In the genomic region with DNA sequence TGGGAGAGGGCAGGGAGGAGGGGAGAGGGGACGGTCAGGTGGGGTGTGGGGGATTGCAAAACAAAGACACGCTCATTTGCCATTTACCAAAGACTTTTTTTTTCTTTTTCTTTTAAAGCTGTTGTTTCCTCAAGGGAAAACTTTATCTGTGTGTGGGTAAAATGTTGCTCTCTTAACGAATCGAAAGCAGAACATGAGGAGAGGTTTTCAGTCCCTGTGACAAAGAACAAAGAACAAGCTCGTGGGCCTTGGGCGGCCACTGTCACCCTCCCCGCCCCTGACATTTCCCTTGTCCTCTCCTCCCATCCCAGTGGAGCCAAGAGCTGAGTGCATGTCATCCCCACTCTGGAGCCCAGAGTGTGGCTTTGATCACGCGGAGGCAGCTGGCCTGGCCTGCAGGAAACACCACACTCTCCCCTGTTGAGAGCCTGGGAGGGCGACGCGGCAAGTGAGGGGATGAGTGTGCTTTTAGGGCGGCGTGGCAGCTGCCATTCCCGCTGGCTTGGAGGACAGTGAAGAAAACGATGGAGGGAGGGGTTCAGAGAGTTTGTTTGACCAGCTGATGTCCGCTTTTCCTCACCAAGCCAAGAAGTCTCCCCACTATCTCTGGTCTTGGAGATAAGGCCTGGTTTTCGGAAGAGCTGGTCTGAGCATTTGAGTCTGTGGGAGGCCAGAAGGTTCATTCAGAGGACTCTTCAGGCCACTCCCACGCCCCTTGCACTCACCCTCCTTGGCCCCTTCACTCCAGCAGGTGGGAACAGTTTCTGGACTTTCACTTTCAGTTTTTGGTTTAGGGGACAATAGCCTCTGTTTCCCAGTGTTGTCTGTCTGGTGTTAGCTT, we compare ENCODE assay signal across 9 cellular contexts. TPM values are rescaled to one million over a fixed set of nuclear protein-coding genes. Genes with fewer than 3 reads are reported as not detected.
DNase-seq lines count a peak whose midpoint lies in the region; ATAC-seq and TF ChIP-seq lines count a peak whose summit lies in the region.
"Had no signal": no experiment of that assay in that cellular context is flagged by ENCODE, and none has a peak within 500 bp of the region (broad histone marks: within the 10 kb centered on the region; RNA-seq: fewer than 3 reads in every experiment).

No MANE protein-coding gene starts in this region.

- H3K9me3 ChIP-seq in tibial artery: no peaks in the 10 kb centered on the region

- H3K36me3 ChIP-seq in mesendoderm (ENCODE audit: control insufficient read depth, insufficient read depth, low read length): no peaks in the 10 kb centered on the region
- H3K36me3 ChIP-seq in tibial artery: no peaks in the 10 kb centered on the region

- H2BK15ac ChIP-seq in mesendoderm (replicated peaks; ENCODE audit: low read depth): no peak overlapping the region

- H3K4me1 ChIP-seq in mesendoderm (ENCODE audit: control insufficient read depth, low read depth, low read length) (peaks cover 6% of the 10 kb centered on the region), tibial artery (peaks cover 10 to 68% (median 48%) of the 10 kb centered on the region in 4 donors)

- H2BK5ac ChIP-seq in mesendoderm (ENCODE audit: low read length): no peak overlapping the region

- H4K8ac ChIP-seq in mesendoderm (ENCODE audit: low read depth, low read length): no peak overlapping the region

- H4K5ac ChIP-seq in mesendoderm (ENCODE audit: low read length): no peak overlapping the region

- H3K79me1 ChIP-seq in mesendoderm (ENCODE audit: low read length): no peaks in the 10 kb centered on the region

- H2AK5ac ChIP-seq in mesendoderm (ENCODE audit: low read length): no peak overlapping the region

- no peak overlapping the region for H3K27ac ChIP-seq in mesendoderm (ENCODE audit: low read depth, low read length)
- peak overlapping the region; percentile 78 to 79 for H3K27ac ChIP-seq in tibial artery
- H3K27ac ChIP-seq: KMS-11 had no signal

- DNase-seq in Daoy (ENCODE audit: low read depth) (peak; percentile 71), NOMO-1 treated with dmso at 0.1 percent for 144 hours (lab: John Stamatoyannopoulos, UW; ENCODE audit: unreplicated experiment) (peak; percentile 28), cardiac fibroblast (ENCODE audit: low read depth in 2 of 2) (peak; percentile 80 to 91), mesendoderm (no peak), tibial artery (peak; percentile 87)
- no peak for DNase-seq in NK-92 treated with Interleukin-12 subunit alpha and Interleukin-12 subunit beta, amount 100 ng/mL, for 24 hours (lab: John Stamatoyannopoulos, UW)

- ATAC-seq in HG03108 (IDR thresholded peaks at IDR 0.05; ENCODE audit: unreplicated experiment): no peak
- no peak for ATAC-seq in HG02884 (IDR thresholded peaks at IDR 0.05; ENCODE audit: unreplicated experiment)

- peak overlapping the region; percentile 8 for H3K56ac ChIP-seq in mesendoderm (ENCODE audit: low read length)

- no peak overlapping the region for H3K4me2 ChIP-seq in mesendoderm (ENCODE audit: low read length)
- H3K4me2 ChIP-seq: KMS-11 had no signal

- no peaks in the 10 kb centered on the region for H3K79me2 ChIP-seq in mesendoderm (ENCODE audit: control insufficient read depth, insufficient read depth, low read length)

- H2BK120ac ChIP-seq in mesendoderm (ENCODE audit: low read depth, low read length): no peak overlapping the region

- H3K4ac ChIP-seq in mesendoderm (ENCODE audit: low read depth, low read length): no peak overlapping the region

- no peak overlapping the region for H3K23ac ChIP-seq in mesendoderm (ENCODE audit: low read length)

- TF ChIP-seq CTCF in cardiac fibroblast (IDR thresholded peaks at IDR 0.05; ENCODE audit: low read depth, low read length) (no peak), tibial artery (IDR thresholded peaks at IDR 0.05) (no peak)

- intact Hi-C loops in tibial artery (cut with DNase I; ENCODE audit: low total_unique reads): no loop called here

- H3K9ac ChIP-seq in mesendoderm (ENCODE audit: low read length): no peak overlapping the region
- H3K9ac ChIP-seq: KMS-11 had no signal

- no peaks in the 10 kb centered on the region for H3K27me3 ChIP-seq in mesendoderm (ENCODE audit: insufficient read depth, low read length, poor library complexity)
- no peaks in the 10 kb centered on the region for H3K27me3 ChIP-seq in tibial artery

- no peak overlapping the region for H3K18ac ChIP-seq in mesendoderm (ENCODE audit: low read length)

- no CpG with 5 or more reads among the region's 19 CpGs for WGBS in mesendoderm (ENCODE audit: extremely low coverage, insufficient coverage, low lambda C conversion rate)

- H3K4me3 ChIP-seq in cardiac fibroblast (replicated peaks in 1 of 2; ENCODE audit: low read depth in 2 of 2, low read length in 2 of 2) (peak overlapping the region in 1 of 2 donors; percentile 21), mesendoderm (ENCODE audit: low read length) (no peak overlapping the region), tibial artery (no peak overlapping the region)

RNA-seq across cellular contexts. Expression of gene CCR7, which starts 11.4 kb away (rescaled TPM):
- not detected in 2 replicates for total RNA-seq in Daoy (2014; rRNA removed; shearing (Covaris generic))
- polyA plus RNA-seq in mesendoderm (2013, experiment 1 of 2): 3.8 TPM
- polyA plus RNA-seq in mesendoderm (2013, experiment 2 of 2): 3.8 TPM

RNA-seq across cellular contexts. Expression of gene TNS4, which starts 52.5 kb away (rescaled TPM):
- total RNA-seq in Daoy (2014; rRNA removed; shearing (Covaris generic)): 0.24 and 0.40 TPM in 2 replicates
- polyA plus RNA-seq in mesendoderm (2013, experiment 1 of 2): 5.7 TPM
- polyA plus RNA-seq in mesendoderm (2013, experiment 2 of 2): 4.9 TPM

Comparison
In these comparisons a context has a peak if more than half of its experiments do, and no peak if none do; other contexts are left out.
1. DNase-seq: peak in Daoy (single experiment), NOMO-1 treated with dmso at 0.1 percent for 144 hours (single experiment), cardiac fibroblast (2 of 2) and tibial artery (2 of 2); none in mesendoderm (single experiment) and NK-92 treated with Interleukin-12 subunit alpha and Interleukin-12 subunit beta, amount 100 ng/mL, for 24 hours (single experiment).